Comparison of ENCODE assay signal across 10 cellular contexts in genomic region chr16:50740747-50741146, GRCh38. TPM values are rescaled to one million over a fixed set of nuclear protein-coding genes. Genes with fewer than 3 reads are reported as not detected.
A peak's percentile ranks its signal among the peaks of the same experiment; 100 is the strongest.
DNase-seq lines count a peak whose midpoint lies in the region; ATAC-seq and TF ChIP-seq lines count a peak whose summit lies in the region.
"Had no signal": no experiment of that assay in that cellular context is flagged by ENCODE, and none has a peak within 500 bp of the region (broad histone marks: within the 10 kb centered on the region; RNA-seq: fewer than 3 reads in every experiment).

No MANE protein-coding gene starts in this region.

- no peaks in the 10 kb centered on the region for H3K27me3 Mint-ChIP-seq in activated CD4-positive, alpha-beta T cell treated with anti-CD3 and anti-CD28 coated beads for 36 hours

- H3K27me3 ChIP-seq in PC-3 (ENCODE audit: low read length) (no peaks in the 10 kb centered on the region), skeletal muscle satellite cell (ENCODE audit: control insufficient read depth, insufficient read depth, low read length) (no peaks in the 10 kb centered on the region)
- H3K27me3 ChIP-seq: SJCRH30 had no signal

- H3K9ac ChIP-seq in PC-3 (ENCODE audit: low read length) (no peak overlapping the region), skeletal muscle satellite cell (ENCODE audit: low read depth, low read length) (no peak overlapping the region)

- CTCF ChIA-PET in activated CD4-positive, alpha-beta T cell treated with anti-CD3 and anti-CD28 coated beads for 36 hours (lab: Charles Lee): interaction anchor here (0.6 to 2.2 kb wide), 7 partner anchors 9 to 73 kb away, joined by 3 to 21 read pairs (median 6); partner anchors contain the start of gene SNX20
- CTCF ChIA-PET in PC-3 (lab: Charles Lee): interaction anchor here (1.3 kb wide), 1 partner anchor 66 kb away, joined by 19 read pairs; no protein-coding TSS in a partner anchor

- H3K4me3 ChIP-seq in PC-3 (ENCODE audit: low read length) (peak overlapping the region; percentile 69), epithelial cell of esophagus (ENCODE audit: low read length) (peak overlapping the region; percentile 47), skeletal muscle satellite cell (ENCODE audit: low read length) (peak overlapping the region; percentile 65)

- peak overlapping the region; percentile 94 for H3K27ac Mint-ChIP-seq in activated CD4-positive, alpha-beta T cell treated with anti-CD3 and anti-CD28 coated beads for 36 hours

- no peaks in the 10 kb centered on the region for H3K36me3 ChIP-seq in PC-3 (ENCODE audit: low read depth, low read length)
- peaks cover 4% of the 10 kb centered on the region for H3K36me3 ChIP-seq in skeletal muscle satellite cell (ENCODE audit: insufficient read depth, low read length)
- H3K36me3 ChIP-seq: SJCRH30 had no signal

- peaks cover 51% of the 10 kb centered on the region for H3K4me1 Mint-ChIP-seq in activated CD4-positive, alpha-beta T cell treated with anti-CD3 and anti-CD28 coated beads for 36 hours

- H3K4me2 ChIP-seq in PC-3 (ENCODE audit: low read length) (peak overlapping the region; percentile 95), skeletal muscle satellite cell (ENCODE audit: low read length) (no peak overlapping the region)

- DNase-seq in activated CD4-positive, alpha-beta T cell treated with anti-CD3 and anti-CD28 coated beads for 36 hours: no peak
- no peak for DNase-seq in activated CD4-positive, alpha-beta T cell treated with anti-CD3 and anti-CD28 coated beads, Interleukin-2, amount 50 U/mL, for 1 hour
- no peak for DNase-seq in PC-3
- peak; percentile 42 for DNase-seq in epithelial cell of esophagus (ENCODE audit: low read depth)
- DNase-seq in medulla oblongata (ENCODE audit: extremely low spot score): no peak
- DNase-seq in DMS79 (lab: John Stamatoyannopoulos, UW): no peak
- DNase-seq: activated effector memory CD4-positive, alpha-beta T cell treated with Interleukin-2 at 50 U/mL for 16 hours; SJCRH30 had no signal

- no peaks in the 10 kb centered on the region for H4K20me1 ChIP-seq in PC-3 (ENCODE audit: low read length)

- no peaks in the 10 kb centered on the region for H3K9me3 Mint-ChIP-seq in activated CD4-positive, alpha-beta T cell treated with anti-CD3 and anti-CD28 coated beads for 36 hours (ENCODE audit: low read depth)

- H3K9me3 ChIP-seq in PC-3 (ENCODE audit: low read length) (no peaks in the 10 kb centered on the region), skeletal muscle satellite cell (replicated peaks; ENCODE audit: low read length) (no peaks in the 10 kb centered on the region)
- H3K9me3 ChIP-seq: SJCRH30 had no signal

- TF ChIP-seq CTCF in PC-3 (conservative IDR thresholded peaks at IDR 0.05; ENCODE audit: low read depth, low read length) (no peak), epithelial cell of esophagus (IDR thresholded peaks at IDR 0.05; ENCODE audit: insufficient read depth, low read depth, low read length, missing control alignments) (no peak)

- no peaks in the 10 kb centered on the region for H3K9me2 ChIP-seq in PC-3 (replicated peaks; ENCODE audit: low read length)

- H3F3A ChIP-seq in PC-3 (ENCODE audit: low read length, unreplicated experiment): no peaks in the 10 kb centered on the region

- H3K27ac ChIP-seq in PC-3 (ENCODE audit: low read length): no peak overlapping the region
- H3K27ac ChIP-seq: SJCRH30 had no signal

- POLR2A ChIA-PET in activated CD4-positive, alpha-beta T cell treated with anti-CD3 and anti-CD28 coated beads for 36 hours (lab: Charles Lee): interaction anchor here (1.2 to 2.2 kb wide), 3 partner anchors 32 to 74 kb away, joined by 6 to 9 read pairs (median 6); partner anchors contain the start of gene SNX20
- POLR2A ChIA-PET in PC-3 (lab: Charles Lee; ENCODE audit: unreplicated experiment): no interaction called here

- no peak for ATAC-seq in activated CD4-positive, alpha-beta T cell treated with anti-CD3 and anti-CD28 coated beads for 36 hours
- no peak for ATAC-seq in PC-3
- ATAC-seq in GM18907 (IDR thresholded peaks at IDR 0.05; ENCODE audit: unreplicated experiment): no peak

- BruUV-seq in PC-3 (replicated peaks; lab: Mats Ljungman, UMichigan): no TSS peak

- intact Hi-C loops in activated CD4-positive, alpha-beta T cell treated with anti-CD3 and anti-CD28 coated beads for 36 hours (cut with DNase I, micrococcal nuclease): loop anchor here (1.0 to 10.0 kb wide), 11 partner anchors 41 to 716 kb away; partner anchors contain the start of genes CNEP1R1 (in 2 of the 2), NKD1 (in 2 of the 2) and TENT4B (in 1 of the 2)
- intact Hi-C loops in PC-3 (cut with micrococcal nuclease): loop anchor here (10.0 kb wide), 1 partner anchor 376 kb away; the partner anchor contains the start of gene BRD7

- H3K79me2 ChIP-seq in PC-3 (ENCODE audit: low read length): no peaks in the 10 kb centered on the region

- peaks cover 19% of the 10 kb centered on the region for H3K36me3 Mint-ChIP-seq in activated CD4-positive, alpha-beta T cell treated with anti-CD3 and anti-CD28 coated beads for 36 hours (ENCODE audit: low read depth)

- H3K4me1 ChIP-seq in PC-3 (ENCODE audit: insufficient read depth, low read length): peaks cover 34% of the 10 kb centered on the region
- peaks cover 35% of the 10 kb centered on the region for H3K4me1 ChIP-seq in skeletal muscle satellite cell (ENCODE audit: control insufficient read depth, insufficient read depth, low read length)
- H3K4me1 ChIP-seq: SJCRH30 had no signal

- H3K4me3 Mint-ChIP-seq in activated CD4-positive, alpha-beta T cell treated with anti-CD3 and anti-CD28 coated beads for 36 hours: peak overlapping the region; percentile 93

- H2AFZ ChIP-seq in PC-3 (ENCODE audit: low read length): peak overlapping the region; percentile 94

RNA-seq across cellular contexts. Expression of gene CYLD, which starts 1.1 kb away (rescaled TPM):
- 10 to 100 TPM; 72.4 to 92.8 TPM for total RNA-seq in activated CD4-positive, alpha-beta T cell treated with anti-CD3 and anti-CD28 coated beads for 36 hours
- total RNA-seq in PC-3 (2014; rRNA removed): 8.5 and 8.6 TPM in 2 replicates
- total RNA-seq in skeletal muscle satellite cell (2012; rRNA removed): 30.8 and 40.6 TPM in 2 replicates

RNA-seq across cellular contexts. Expression of gene NOD2, which starts 47.3 kb away (rescaled TPM):
- 1 to 10 TPM; 6.6 to 9.3 TPM for total RNA-seq in activated CD4-positive, alpha-beta T cell treated with anti-CD3 and anti-CD28 coated beads for 36 hours
- 0.07 TPM in 1 of 2 replicates, not detected in the other for total RNA-seq in PC-3 (2014; rRNA removed)
- under 0.01 and 0.22 TPM in 2 replicates for total RNA-seq in skeletal muscle satellite cell (2012; rRNA removed)
- total RNA-seq: SJCRH30 had no signal

RNA-seq across cellular contexts. Expression of gene SNX20, which starts 59.6 kb away (rescaled TPM):
- 10 to 100 TPM; 43.3 to 48.9 TPM for total RNA-seq in activated CD4-positive, alpha-beta T cell treated with anti-CD3 and anti-CD28 coated beads for 36 hours
- not detected in 2 replicates for total RNA-seq in PC-3 (2014; rRNA removed)
- total RNA-seq in skeletal muscle satellite cell (2012; rRNA removed): not detected in 2 replicates
- total RNA-seq: SJCRH30 had no signal

Comparison
In these comparisons a context has a peak if more than half of its experiments do, and no peak if none do; other contexts are left out.
1. RNA of gene SNX20, which starts 59.6 kb away (total RNA-seq): 43.3 to 48.9 TPM in activated CD4-positive, alpha-beta T cell treated with anti-CD3 and anti-CD28 coated beads for 36 hours; not detected in PC-3; every median in the first group is over 10 times any median in the second.
2. Peak in every context shown above with its lines, with median percentiles within 50 percentile points of each other: H3K4me3 ChIP-seq.